Comparison of ENCODE assay signal across 10 cellular contexts in the genomic region with DNA sequence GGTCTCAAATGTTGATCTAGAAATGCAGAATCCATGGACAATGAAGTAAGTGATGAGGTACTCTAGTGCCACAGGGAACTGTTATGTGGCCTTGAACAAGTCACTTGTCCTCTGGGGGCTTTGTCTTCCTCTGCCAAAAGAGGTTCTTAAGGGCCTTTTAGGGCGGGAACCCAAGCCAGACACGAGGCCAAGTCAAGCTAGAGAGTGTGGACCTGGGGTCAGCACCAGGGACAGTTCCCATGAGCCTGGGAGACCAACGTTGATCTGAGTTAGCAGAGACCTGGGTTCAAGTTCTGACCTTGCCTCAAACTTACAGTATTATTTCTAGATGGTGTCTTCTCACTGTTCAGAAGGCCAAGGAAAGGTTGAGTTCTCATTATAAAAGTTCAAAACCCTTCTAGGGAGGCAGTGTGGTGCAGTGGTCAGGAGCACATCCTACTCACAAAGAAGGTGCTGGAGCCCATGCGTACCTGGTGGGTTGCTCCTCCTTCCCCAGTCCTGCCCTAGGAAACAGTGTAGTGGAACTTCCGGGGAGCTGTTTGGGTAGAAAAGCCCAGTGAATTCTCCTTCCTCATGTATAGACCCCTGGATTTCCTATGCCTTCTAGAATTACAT.
DNase-seq lines count a peak whose midpoint lies in the region; TF ChIP-seq lines count a peak whose summit lies in the region.
"Had no signal": no experiment of that assay in that cellular context is flagged by ENCODE, and none has a peak within 500 bp of the region (broad histone marks: within the 10 kb centered on the region; RNA-seq: fewer than 3 reads in every experiment).

No MANE protein-coding gene starts in this region.

- intact Hi-C loops in OCI-LY7 (cut with micrococcal nuclease; ENCODE audit: unreplicated experiment), result no loop called here
- intact Hi-C loops in dorsolateral prefrontal cortex (cut with DNase I), result loop anchor here in 1 of 2 donors (10.0 kb wide), 1 partner anchor 111 kb away; no protein-coding TSS in a partner anchor

- H3K36me3 ChIP-seq in OCI-LY7 (ENCODE audit: insufficient read depth, low read length), result no peaks in the 10 kb centered on the region
- H3K36me3 ChIP-seq: ovary had no signal

- H3K4me3 Mint-ChIP-seq in activated CD4-positive, alpha-beta T cell treated with anti-CD3 and anti-CD28 coated beads, Interleukin-2, amount 10 ng/mL, durations not matched to agents 7 days and 5 days, result no peak overlapping the region
- H3K4me3 Mint-ChIP-seq in nephron progenitor cell (no peak overlapping the region), type B pancreatic cell (no peak overlapping the region)
- H3K4me3 Mint-ChIP-seq: activated naive CD8-positive, alpha-beta T cell had no signal

- no peaks in the 10 kb centered on the region for H3K9me3 Mint-ChIP-seq in activated CD4-positive, alpha-beta T cell treated with anti-CD3 and anti-CD28 coated beads, Interleukin-2, amount 10 ng/mL, durations not matched to agents 7 days and 5 days
- H3K9me3 Mint-ChIP-seq in nephron progenitor cell (no peaks in the 10 kb centered on the region), type B pancreatic cell (no peaks in the 10 kb centered on the region)

- no peaks in the 10 kb centered on the region for H3K9me2 ChIP-seq in OCI-LY7 (ENCODE audit: insufficient read depth, low read length)

- H3K27ac ChIP-seq in OCI-LY7 (ENCODE audit: low read depth, low read length, poor library complexity, severe bottlenecking) (no peak overlapping the region), dorsolateral prefrontal cortex (peak overlapping the region in 37 of 59 donors; percentile 1 to 92 (median 78))
- H3K27ac ChIP-seq: ovary had no signal

- no TSS peak for BruUV-seq in OCI-LY7 (replicated peaks; lab: Mats Ljungman, UMichigan)

- no peaks in the 10 kb centered on the region for H3K4me1 ChIP-seq in OCI-LY7 (ENCODE audit: insufficient read depth, low read length, poor library complexity, severe bottlenecking)

- POLR2A ChIA-PET in activated CD4-positive, alpha-beta T cell treated with anti-CD3 and anti-CD28 coated beads, Interleukin-2, amount 10 ng/mL, durations not matched to agents 7 days and 5 days (lab: Charles Lee), result no interaction called here
- POLR2A ChIA-PET in OCI-LY7 (lab: Charles Lee), result no interaction called here

- CTCF ChIA-PET in activated CD4-positive, alpha-beta T cell treated with anti-CD3 and anti-CD28 coated beads, Interleukin-2, amount 10 ng/mL, durations not matched to agents 7 days and 5 days (lab: Charles Lee), result no interaction called here
- CTCF ChIA-PET in OCI-LY7 (lab: Charles Lee; ENCODE audit: unreplicated experiment), result no interaction called here

- no peak overlapping the region for H3K27ac Mint-ChIP-seq in activated CD4-positive, alpha-beta T cell treated with anti-CD3 and anti-CD28 coated beads, Interleukin-2, amount 10 ng/mL, durations not matched to agents 7 days and 5 days
- H3K27ac Mint-ChIP-seq in nephron progenitor cell (no peak overlapping the region), type B pancreatic cell (no peak overlapping the region)
- H3K27ac Mint-ChIP-seq: activated naive CD8-positive, alpha-beta T cell had no signal

- DNase-seq in activated CD4-positive, alpha-beta T cell treated with anti-CD3 and anti-CD28 coated beads, Interleukin-2, amount 10 ng/mL, durations not matched to agents 7 days and 5 days, result peak; percentile 8
- no peak for DNase-seq in activated CD4-positive, alpha-beta T cell treated with anti-CD3 and anti-CD28 coated beads, Interleukin-2, amount 50 U/mL, for 4 hours
- DNase-seq in OCI-LY7 (ENCODE audit: low spot score) (peak; percentile 2), dorsolateral prefrontal cortex (no peak), nephron progenitor cell (peak; percentile 76), type B pancreatic cell (ENCODE audit: extremely low spot score, unreplicated experiment) (no peak), SKM-1 treated with dmso at 0.1 percent for 144 hours (lab: John Stamatoyannopoulos, UW; ENCODE audit: unreplicated experiment) (no peak), NCI-H2107 (lab: John Stamatoyannopoulos, UW) (no peak)
- DNase-seq: ovary had no signal

- H3K27me3 Mint-ChIP-seq in activated CD4-positive, alpha-beta T cell treated with anti-CD3 and anti-CD28 coated beads, Interleukin-2, amount 10 ng/mL, durations not matched to agents 7 days and 5 days, result no peaks in the 10 kb centered on the region
- peaks cover 40% of the 10 kb centered on the region for H3K27me3 Mint-ChIP-seq in nephron progenitor cell (ENCODE audit: low read depth, poor library complexity)
- H3K27me3 Mint-ChIP-seq in type B pancreatic cell, result peaks cover 41% of the 10 kb centered on the region

- no peaks in the 10 kb centered on the region for H3K79me2 ChIP-seq in OCI-LY7 (ENCODE audit: insufficient read depth, low read depth, low read length)

- H3K4me1 Mint-ChIP-seq in activated CD4-positive, alpha-beta T cell treated with anti-CD3 and anti-CD28 coated beads, Interleukin-2, amount 10 ng/mL, durations not matched to agents 7 days and 5 days, result no peaks in the 10 kb centered on the region
- H3K4me1 Mint-ChIP-seq in nephron progenitor cell (no peaks in the 10 kb centered on the region), type B pancreatic cell (ENCODE audit: unreplicated experiment) (no peaks in the 10 kb centered on the region)

- no peaks in the 10 kb centered on the region for H3K36me3 Mint-ChIP-seq in activated CD4-positive, alpha-beta T cell treated with anti-CD3 and anti-CD28 coated beads, Interleukin-2, amount 10 ng/mL, durations not matched to agents 7 days and 5 days (ENCODE audit: low read depth)
- H3K36me3 Mint-ChIP-seq in nephron progenitor cell (ENCODE audit: low read depth), result no peaks in the 10 kb centered on the region
- no peaks in the 10 kb centered on the region for H3K36me3 Mint-ChIP-seq in type B pancreatic cell
- H3K36me3 Mint-ChIP-seq: activated naive CD8-positive, alpha-beta T cell had no signal

- H3K4me3 ChIP-seq in OCI-LY7 (ENCODE audit: low read depth, low read length, poor library complexity, severe bottlenecking) (no peak overlapping the region), dorsolateral prefrontal cortex (no peak overlapping the region)
- H3K4me3 ChIP-seq: ovary had no signal

- H2AFZ ChIP-seq in OCI-LY7 (ENCODE audit: low read length), result no peak overlapping the region

- H3K27me3 ChIP-seq in dorsolateral prefrontal cortex, result peaks cover 0 to 7% (median 0%) of the 10 kb centered on the region in 45 donors
- H3K27me3 ChIP-seq: ovary had no signal

- H4K20me1 ChIP-seq in OCI-LY7 (ENCODE audit: insufficient read depth, low read length), result no peaks in the 10 kb centered on the region; the same call in 1 of the 2 replicates

- TF ChIP-seq CTCF in OCI-LY7 (conservative IDR thresholded peaks at IDR 0.05; ENCODE audit: low read length) (no peak), dorsolateral prefrontal cortex (IDR thresholded peaks at IDR 0.05 in 54 of 56, conservative IDR thresholded peaks at IDR 0.05 in 2 of 56; ENCODE audit: low read depth in 1 of 56, partially characterized antibody in 56 of 56) (no peak), nephron progenitor cell (IDR thresholded peaks at IDR 0.05) (no peak), type B pancreatic cell (conservative IDR thresholded peaks at IDR 0.05) (no peak)

- no peak overlapping the region for H3K4me2 ChIP-seq in OCI-LY7 (ENCODE audit: low read length)

- H3K9me3 ChIP-seq in OCI-LY7 (ENCODE audit: low read length), result no peaks in the 10 kb centered on the region
- H3K9me3 ChIP-seq: ovary had no signal

Comparison
In these comparisons a context has a peak if more than half of its experiments do, and no peak if none do; other contexts are left out.
1. DNase-seq: peak in activated CD4-positive, alpha-beta T cell treated with anti-CD3 and anti-CD28 coated beads, Interleukin-2, amount 10 ng/mL, durations not matched to agents 7 days and 5 days (single experiment), OCI-LY7 (single experiment) and nephron progenitor cell (single experiment); none in activated CD4-positive, alpha-beta T cell treated with anti-CD3 and anti-CD28 coated beads, Interleukin-2, amount 50 U/mL, for 4 hours (0 of 2), dorsolateral prefrontal cortex (0 of 10), type B pancreatic cell (single experiment), SKM-1 treated with dmso at 0.1 percent for 144 hours (single experiment) and NCI-H2107 (single experiment).